18 cellular contexts compared by ENCODE assay signal in genomic region chr2:124035001-124035400, GRCh38. TPM values are rescaled to one million over a fixed set of nuclear protein-coding genes. Genes with fewer than 3 reads are reported as not detected.
DNase-seq lines count a peak whose midpoint lies in the region; ATAC-seq and TF ChIP-seq lines count a peak whose summit lies in the region.
"Had no signal": no experiment of that assay in that cellular context is flagged by ENCODE, and none has a peak within 500 bp of the region (broad histone marks: within the 10 kb centered on the region; RNA-seq: fewer than 3 reads in every experiment).

No MANE protein-coding gene starts in this region.

- DNase-seq in HT1080 (ENCODE audit: low read depth): peak; percentile 35
- peak; percentile 2 for DNase-seq in NCI-H226
- DNase-seq in RWPE2 (ENCODE audit: low spot score): no peak
- peak; percentile 18 for DNase-seq in foreskin keratinocyte
- no peak for DNase-seq in CD1c-positive myeloid dendritic cell (ENCODE audit: extremely low spot score)
- DNase-seq in activated CD4-positive, alpha-beta T cell treated with anti-CD3 and anti-CD28 coated beads for 48 hours: no peak
- DNase-seq: ACHN; BE2C; C1 segment of cervical spinal cord; CD4-positive, alpha-beta T cell; DND-41; EL; GM23248 had no signal

- ATAC-seq in RWPE2 (ENCODE audit: low read depth) (no peak; the same call in 2 of the 3 replicates), foreskin keratinocyte (peak; percentile 48), GM19452 (IDR thresholded peaks at IDR 0.05; ENCODE audit: unreplicated experiment) (no peak)
- ATAC-seq: GM12878 had no signal

- no peaks in the 10 kb centered on the region for H3K36me3 ChIP-seq in RWPE2 (ENCODE audit: low read depth)
- H3K36me3 ChIP-seq: BE2C, HAP-1 had no signal

- TF ChIP-seq CTCF in RWPE2 (IDR thresholded peaks at IDR 0.05; ENCODE audit: poor library complexity, severe bottlenecking) (no peak), foreskin keratinocyte (conservative IDR thresholded peaks at IDR 0.05) (no peak)

- H3K27me3 ChIP-seq in RWPE2 (ENCODE audit: insufficient read depth, poor library complexity, severe bottlenecking): no peaks in the 10 kb centered on the region
- H3K27me3 ChIP-seq in foreskin keratinocyte: no peaks in the 10 kb centered on the region
- H3K27me3 ChIP-seq: BE2C had no signal

- peak overlapping the region; percentile 30 for H3K27ac ChIP-seq in RWPE2 (ENCODE audit: poor library complexity, severe bottlenecking)
- H3K27ac ChIP-seq in foreskin keratinocyte: no peak overlapping the region
- H3K27ac ChIP-seq: GM23248 had no signal

- H3K4me1 ChIP-seq in RWPE2 (ENCODE audit: insufficient read depth, poor library complexity, severe bottlenecking) (peaks cover 2% of the 10 kb centered on the region), foreskin keratinocyte (no peaks in the 10 kb centered on the region)
- H3K4me1 ChIP-seq: BE2C, HAP-1 had no signal

- H3K4me3 ChIP-seq in RWPE2 (ENCODE audit: severe bottlenecking): no peak overlapping the region
- H3K4me3 ChIP-seq: GM12878, GM23248, HAP-1 had no signal

- no peaks in the 10 kb centered on the region for H3K9me3 ChIP-seq in RWPE2 (ENCODE audit: severe bottlenecking)
- H3K9me3 ChIP-seq: BE2C, HAP-1 had no signal

RNA-seq across cellular contexts. Expression of gene CNTNAP5, which starts 9.9 kb away (rescaled TPM):
- total RNA-seq in HT1080 (2014; rRNA removed; shearing (Covaris generic)): 0.10 and 0.11 TPM in 2 replicates
- 0.02 TPM in 1 of 2 replicates, not detected in the other for polyA plus RNA-seq in HT1080 (2015; cell fraction: cytosol; rRNA removed)
- polyA plus RNA-seq in HT1080 (2015; cell fraction: nucleus; rRNA removed): 0.02 TPM in 1 of 2 replicates, not detected in the other
- not detected in 2 replicates for total RNA-seq in foreskin keratinocyte
- polyA plus RNA-seq in foreskin keratinocyte: not detected in 2 replicates
- total RNA-seq: CD4-positive, alpha-beta T cell; G401; GM12878; GM23248; H4 had no signal
- polyA plus RNA-seq: GM12878, GM23248 had no signal

Comparison
In these comparisons a context has a peak if more than half of its experiments do, and no peak if none do; other contexts are left out.
1. DNase-seq: peak in HT1080 (single experiment), NCI-H226 (single experiment) and foreskin keratinocyte (2 of 2); none in RWPE2 (single experiment), CD1c-positive myeloid dendritic cell (single experiment) and activated CD4-positive, alpha-beta T cell treated with anti-CD3 and anti-CD28 coated beads for 48 hours (single experiment).